Comparison of ENCODE assay signal across 25 cellular contexts in the genomic region with DNA sequence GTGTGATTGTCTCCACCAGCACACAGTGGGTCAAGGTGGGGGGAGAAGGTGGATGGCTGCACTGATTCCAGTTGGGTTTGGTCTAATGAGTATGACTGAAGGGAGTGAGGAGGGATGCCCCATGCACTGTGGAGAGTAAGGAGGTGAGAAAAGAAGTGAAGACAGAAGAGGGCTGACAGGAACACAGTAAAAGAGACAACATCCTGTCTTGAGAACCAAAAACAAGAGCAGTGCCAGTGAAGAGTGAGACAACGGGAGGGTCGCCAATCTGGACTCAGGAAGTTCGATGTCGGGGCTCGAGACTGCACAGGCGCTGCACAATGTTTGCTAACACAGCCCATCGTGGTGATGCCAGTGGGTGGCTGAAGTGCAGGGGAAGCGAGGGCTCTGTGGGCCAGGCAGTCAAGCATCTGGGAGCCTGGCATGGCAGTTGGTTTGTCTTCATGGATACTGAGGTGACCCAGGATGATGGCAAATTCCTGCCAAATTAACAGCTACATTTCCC. TPM values are rescaled to one million over a fixed set of nuclear protein-coding genes. Genes with fewer than 3 reads are reported as not detected.
DNase-seq lines count a peak whose midpoint lies in the region; ATAC-seq and TF ChIP-seq lines count a peak whose summit lies in the region.
"Had no signal": no experiment of that assay in that cellular context is flagged by ENCODE, and none has a peak within 500 bp of the region (broad histone marks: within the 10 kb centered on the region; RNA-seq: fewer than 3 reads in every experiment).

No MANE protein-coding gene starts in this region.

- no peaks in the 10 kb centered on the region for H3K27me3 ChIP-seq in CD8-positive, alpha-beta memory T cell (ENCODE audit: insufficient read depth, low read length, poor library complexity, severe bottlenecking)
- H3K27me3 ChIP-seq in GM23338 (ENCODE audit: insufficient read depth) = no peaks in the 10 kb centered on the region
- H3K27me3 ChIP-seq: heart left ventricle, MG63, pancreas had no signal

- TF ChIP-seq CTCF in natural killer cell (IDR thresholded peaks at IDR 0.05) (no peak), GM13977 (IDR thresholded peaks at IDR 0.05; ENCODE audit: extremely low read depth, insufficient read depth, missing control alignments) (no peak), GM23338 (conservative IDR thresholded peaks at IDR 0.05; ENCODE audit: low read depth in 2 of 2) (no peak)

- H3K4me3 Mint-ChIP-seq in activated CD8-positive, alpha-beta memory T cell treated with anti-CD3 and anti-CD28 coated beads, Interleukin-2, amount 10 ng/mL, durations not matched to agents 7 days and 5 days = no peak overlapping the region
- no peak overlapping the region for H3K4me3 Mint-ChIP-seq in CD8-positive, alpha-beta memory T cell
- H3K4me3 Mint-ChIP-seq in activated naive CD8-positive, alpha-beta T cell treated with anti-CD3 and anti-CD28 coated beads for 36 hours = no peak overlapping the region
- H3K4me3 Mint-ChIP-seq in natural killer cell = no peak overlapping the region
- H3K4me3 Mint-ChIP-seq in GM23338 = no peak overlapping the region
- H3K4me3 Mint-ChIP-seq: H9, nephron progenitor cell had no signal

- DNase-seq in activated CD8-positive, alpha-beta memory T cell treated with anti-CD3 and anti-CD28 coated beads, Interleukin-2, amount 10 ng/mL, durations not matched to agents 7 days and 5 days = no peak
- DNase-seq in activated CD8-positive, alpha-beta memory T cell treated with anti-CD3 and anti-CD28 coated beads for 24 hours = no peak
- DNase-seq in CD8-positive, alpha-beta memory T cell = no peak
- no peak for DNase-seq in activated naive CD8-positive, alpha-beta T cell treated with anti-CD3 and anti-CD28 coated beads for 36 hours
- no peak for DNase-seq in natural killer cell
- DNase-seq in GM13977 (ENCODE audit: low spot score) = no peak
- DNase-seq in NCI-H2196 treated with DMSO at 0.1 percent for 48 hours (lab: John Stamatoyannopoulos, UW; ENCODE audit: unreplicated experiment) = no peak
- DNase-seq in GM23338 (ENCODE audit: low spot score) = no peak
- DNase-seq: activated effector memory CD4-positive, alpha-beta T cell treated with Interleukin-2 at 50 U/mL for 16 hours; Calu3; effector memory CD4-positive, alpha-beta T cell; H9; heart left ventricle; KG1; MG63; NCI-H1417; NCI-H2081; NCI-H345; nephron progenitor cell; pancreas; small intestine; stimulated activated CD8-positive, alpha-beta memory T cell treated with anti-CD3 and anti-CD28 coated beads, Interleukin-4, amount 100 ng/mL, for 48 hours; SW 1271; trophoblast cell had no signal

- H3K27me3 Mint-ChIP-seq in activated CD8-positive, alpha-beta memory T cell treated with anti-CD3 and anti-CD28 coated beads, Interleukin-2, amount 10 ng/mL, durations not matched to agents 7 days and 5 days = no peaks in the 10 kb centered on the region
- no peaks in the 10 kb centered on the region for H3K27me3 Mint-ChIP-seq in CD8-positive, alpha-beta memory T cell
- no peaks in the 10 kb centered on the region for H3K27me3 Mint-ChIP-seq in activated naive CD8-positive, alpha-beta T cell treated with anti-CD3 and anti-CD28 coated beads for 36 hours
- no peaks in the 10 kb centered on the region for H3K27me3 Mint-ChIP-seq in natural killer cell (ENCODE audit: low read depth in 2 of 2)
- peaks cover 2% of the 10 kb centered on the region for H3K27me3 Mint-ChIP-seq in GM23338 (ENCODE audit: insufficient read depth, low read depth, poor library complexity)

- H3F3A ChIP-seq in GM23338 (replicated peaks; ENCODE audit: low read depth) = peaks cover 3% of the 10 kb centered on the region; the same call in 1 of the 2 replicates

- peaks cover 32% of the 10 kb centered on the region for H3K36me3 ChIP-seq in CD8-positive, alpha-beta memory T cell (ENCODE audit: insufficient read depth, low read length)
- H3K36me3 ChIP-seq in GM23338 (ENCODE audit: insufficient read depth) = 0 out of 2 replicates have a peak, but pooled peaks cover 4% of the 10 kb centered on the region

- peaks cover 25% of the 10 kb centered on the region for H3K4me1 Mint-ChIP-seq in activated CD8-positive, alpha-beta memory T cell treated with anti-CD3 and anti-CD28 coated beads, Interleukin-2, amount 10 ng/mL, durations not matched to agents 7 days and 5 days
- H3K4me1 Mint-ChIP-seq in CD8-positive, alpha-beta memory T cell = peaks cover 25 to 31% (median 26%) of the 10 kb centered on the region in 3 donors
- peaks cover 21% of the 10 kb centered on the region for H3K4me1 Mint-ChIP-seq in activated naive CD8-positive, alpha-beta T cell treated with anti-CD3 and anti-CD28 coated beads for 36 hours
- peaks cover 34 to 37% of the 10 kb centered on the region in 2 donors for H3K4me1 Mint-ChIP-seq in natural killer cell
- no peaks in the 10 kb centered on the region for H3K4me1 Mint-ChIP-seq in GM23338
- H3K4me1 Mint-ChIP-seq: H9 had no signal

- no peaks in the 10 kb centered on the region for H3K9me2 ChIP-seq in GM23338 (ENCODE audit: insufficient read depth)

- ATAC-seq in activated CD8-positive, alpha-beta memory T cell treated with anti-CD3 and anti-CD28 coated beads, Interleukin-2, amount 10 ng/mL, durations not matched to agents 7 days and 5 days = no peak
- ATAC-seq in natural killer cell (no peak), GM23338 (no peak)
- ATAC-seq: heart left ventricle, pancreas had no signal

- H2AFZ ChIP-seq in GM23338 = no peak overlapping the region

- in situ Hi-C loops in GM13977 (cut with MboI; ENCODE audit: low pct_unique_long_range_greater_than_20kb, low sequenced_read_pairs, unreplicated experiment) = no loop called here

- no peak overlapping the region for H3K4me2 ChIP-seq in GM23338

- CTCF ChIA-PET in activated CD8-positive, alpha-beta memory T cell treated with anti-CD3 and anti-CD28 coated beads, Interleukin-2, amount 10 ng/mL, durations not matched to agents 7 days and 5 days (lab: Charles Lee) = interaction anchor here (1.0 kb wide), 1 partner anchor 10 kb away, joined by 3 read pairs; no protein-coding TSS in a partner anchor
- CTCF ChIA-PET in CD8-positive, alpha-beta memory T cell (lab: Charles Lee) = interaction anchor here (2.3 kb wide), 1 partner anchor 85 kb away, joined by 8 read pairs; the partner anchor contains the start of gene SYNRG

- H3K27ac ChIP-seq in CD8-positive, alpha-beta memory T cell (ENCODE audit: low read depth, low read length) = no peak overlapping the region
- no peak overlapping the region for H3K27ac ChIP-seq in GM23338 (ENCODE audit: low read depth)
- H3K27ac ChIP-seq: coronary artery, heart left ventricle, pancreas had no signal

- no peaks in the 10 kb centered on the region for H3K4me1 ChIP-seq in CD8-positive, alpha-beta memory T cell (ENCODE audit: insufficient read depth, low read length)
- H3K4me1 ChIP-seq in GM23338 (ENCODE audit: insufficient read depth) = no peaks in the 10 kb centered on the region
- H3K4me1 ChIP-seq: pancreas had no signal

- no peaks in the 10 kb centered on the region for H4K20me1 ChIP-seq in GM23338 (replicated peaks; ENCODE audit: insufficient read depth)

- peaks cover 43% of the 10 kb centered on the region for H3K36me3 Mint-ChIP-seq in activated CD8-positive, alpha-beta memory T cell treated with anti-CD3 and anti-CD28 coated beads, Interleukin-2, amount 10 ng/mL, durations not matched to agents 7 days and 5 days
- peaks cover 0 to 82% (median 17%) of the 10 kb centered on the region in 3 donors for H3K36me3 Mint-ChIP-seq in CD8-positive, alpha-beta memory T cell
- peaks cover 10% of the 10 kb centered on the region for H3K36me3 Mint-ChIP-seq in activated naive CD8-positive, alpha-beta T cell treated with anti-CD3 and anti-CD28 coated beads for 36 hours
- H3K36me3 Mint-ChIP-seq in natural killer cell = peaks cover 10% of the 10 kb centered on the region
- H3K36me3 Mint-ChIP-seq in GM23338 (ENCODE audit: low read depth) = peaks cover 17% of the 10 kb centered on the region; the same call in 2 of the 3 replicates

- intact Hi-C loops in natural killer cell (cut with micrococcal nuclease) = no loop called here

- no peaks in the 10 kb centered on the region for H3K79me2 ChIP-seq in GM23338 (replicated peaks; ENCODE audit: insufficient read depth)

- POLR2A ChIA-PET in CD8-positive, alpha-beta memory T cell (lab: Charles Lee) = no interaction called here

- H3K27ac Mint-ChIP-seq in activated CD8-positive, alpha-beta memory T cell treated with anti-CD3 and anti-CD28 coated beads, Interleukin-2, amount 10 ng/mL, durations not matched to agents 7 days and 5 days = peak overlapping the region; percentile 69
- H3K27ac Mint-ChIP-seq in CD8-positive, alpha-beta memory T cell = peak overlapping the region in 7 of 8 donors; percentile 4 to 83 (median 60)
- H3K27ac Mint-ChIP-seq in activated naive CD8-positive, alpha-beta T cell treated with anti-CD3 and anti-CD28 coated beads for 36 hours = peak overlapping the region; percentile 71
- H3K27ac Mint-ChIP-seq in natural killer cell (peak overlapping the region; percentile 19 to 48), GM23338 (no peak overlapping the region; the same call in 1 of the 2 replicates)
- H3K27ac Mint-ChIP-seq: nephron progenitor cell had no signal

- H3K9me3 Mint-ChIP-seq in activated CD8-positive, alpha-beta memory T cell treated with anti-CD3 and anti-CD28 coated beads, Interleukin-2, amount 10 ng/mL, durations not matched to agents 7 days and 5 days (ENCODE audit: low read depth) = no peaks in the 10 kb centered on the region
- no peaks in the 10 kb centered on the region for H3K9me3 Mint-ChIP-seq in CD8-positive, alpha-beta memory T cell
- H3K9me3 Mint-ChIP-seq in activated naive CD8-positive, alpha-beta T cell treated with anti-CD3 and anti-CD28 coated beads for 36 hours = no peaks in the 10 kb centered on the region
- H3K9me3 Mint-ChIP-seq in natural killer cell (no peaks in the 10 kb centered on the region), GM23338 (no peaks in the 10 kb centered on the region)
- H3K9me3 Mint-ChIP-seq: H9, nephron progenitor cell had no signal

- H3K9me3 ChIP-seq in CD8-positive, alpha-beta memory T cell (ENCODE audit: low read length) = no peaks in the 10 kb centered on the region
- H3K9me3 ChIP-seq: heart left ventricle, MG63, pancreas had no signal

- H3K4me3 ChIP-seq in CD8-positive, alpha-beta memory T cell (ENCODE audit: low read length) = no peak overlapping the region
- no peak overlapping the region for H3K4me3 ChIP-seq in GM23338
- H3K4me3 ChIP-seq: coronary artery, heart left ventricle, MG63, pancreas had no signal

RNA-seq across cellular contexts. Expression of gene DUSP14, which starts 34.1 kb away (rescaled TPM):
- 10 to 100 TPM; 11.4 to 16.9 TPM for total RNA-seq in activated CD8-positive, alpha-beta memory T cell treated with anti-CD3 and anti-CD28 coated beads, Interleukin-2, amount 10 ng/mL, durations not matched to agents 7 days and 5 days
- total RNA-seq in CD8-positive, alpha-beta memory T cell = 10 to 100 TPM; 18.7 to 18.9 TPM
- polyA plus RNA-seq in CD8-positive, alpha-beta memory T cell = 19.0 TPM
- total RNA-seq in activated naive CD8-positive, alpha-beta T cell treated with anti-CD3 and anti-CD28 coated beads for 36 hours = 10 to 100 TPM; 15.1 to 15.3 TPM
- total RNA-seq in natural killer cell = 1 to 10 TPM; 5.0 to 9.1 (median 5.3) TPM
- 38.7 and 41.2 TPM in 2 replicates for total RNA-seq in GM23338 (2014; rRNA removed; shearing (Covaris generic))
- 34.3 and 36.7 TPM in 2 replicates for polyA plus RNA-seq in GM23338 (2016; fragmentation: Nextera tagmentation; extraction: Ambion mirVana)
